Comparison of ENCODE assay signal across 18 cellular contexts in genomic region chr6:44260011-44260410, GRCh38. TPM values are rescaled to one million over a fixed set of nuclear protein-coding genes. Genes with fewer than 3 reads are reported as not detected.
"Had no signal": no experiment of that assay in that cellular context is flagged by ENCODE, and none has a peak within 500 bp of the region (broad histone marks: within the 10 kb centered on the region; RNA-seq: fewer than 3 reads in every experiment).

No MANE protein-coding gene starts in this region.

- H3K4me3 Mint-ChIP-seq: activated CD8-positive, alpha-beta T cell treated with anti-CD3 and anti-CD28 coated beads for 36 hours; activated T-helper 1 cell treated with anti-CD3 and anti-CD28 coated beads, Interleukin-12 subunit alpha, Interleukin-12 subunit beta, Interleukin-2, Interleukin-4 antibody, amounts not matched to agents 30 ng/mL and 10 ng/mL and 1 ng/mL, durations not matched to agents 14 hours and 24 hours and 36 hours; natural killer cell had no signal

- H3K27ac ChIP-seq: cardiac muscle cell, colonic mucosa, esophagus squamous epithelium, psoas muscle, sigmoid colon, stomach, thoracic aorta had no signal

- H3K9me3 ChIP-seq: colonic mucosa, esophagus squamous epithelium, mucosa of descending colon, psoas muscle, sigmoid colon, stomach, thoracic aorta had no signal

- H3K27me3 ChIP-seq: cardiac muscle cell, colonic mucosa, esophagus squamous epithelium, sigmoid colon, stomach had no signal

- H3K27me3 Mint-ChIP-seq: activated CD8-positive, alpha-beta T cell treated with anti-CD3 and anti-CD28 coated beads for 36 hours had no signal

- H3K4me3 ChIP-seq: cardiac muscle cell, colonic mucosa, esophagus squamous epithelium, mucosa of descending colon, psoas muscle, sigmoid colon, stomach, thoracic aorta had no signal

- DNase-seq: activated CD8-positive, alpha-beta memory T cell treated with anti-CD3 and anti-CD28 coated beads, Interleukin-2, amount 50 U/mL, for 4 hours; activated CD8-positive, alpha-beta T cell treated with anti-CD3 and anti-CD28 coated beads for 36 hours; activated naive CD4-positive, alpha-beta T cell treated with Interleukin-2 at 50 U/mL for 16 hours; colonic mucosa; esophagus squamous epithelium; foreskin fibroblast; glutamatergic neuron; mammary epithelial cell; mucosa of descending colon; natural killer cell; sigmoid colon; stimulated activated CD4-positive, alpha-beta T cell treated with anti-CD3 and anti-CD28 coated beads, Interleukin-12 subunit alpha, Interleukin-12 subunit beta, amount 100 ng/mL, for 4 hours; stomach had no signal

- H3K36me3 Mint-ChIP-seq: natural killer cell had no signal

- ATAC-seq: activated CD8-positive, alpha-beta T cell treated with anti-CD3 and anti-CD28 coated beads for 36 hours; mucosa of descending colon; natural killer cell; psoas muscle had no signal

- H3K9me3 Mint-ChIP-seq: activated CD8-positive, alpha-beta T cell treated with anti-CD3 and anti-CD28 coated beads for 36 hours; activated T-helper 1 cell treated with anti-CD3 and anti-CD28 coated beads, Interleukin-12 subunit alpha, Interleukin-12 subunit beta, Interleukin-2, Interleukin-4 antibody, amounts not matched to agents 30 ng/mL and 10 ng/mL and 1 ng/mL, durations not matched to agents 14 hours and 24 hours and 36 hours; natural killer cell had no signal

RNA-seq across cellular contexts. Expression of gene TMEM151B, which starts 10.2 kb away (rescaled TPM):
- total RNA-seq: esophagus squamous epithelium, mammary epithelial cell, natural killer cell, psoas muscle, thoracic aorta, ureter had no signal
